ENCODE assay signal across 1 cellular context in genomic region chr4:176320340-176320975, GRCh38.
TF ChIP-seq lines count a peak whose summit lies in the region.

No MANE protein-coding gene starts in this region.

TF ChIP-seq in K562, 482 proteins besides CTCF, POLR2A, EP300 and RAD21 (continued from another document and continues in another):
- TF ChIP-seq ZBTB49 (CRISPR knock-in tag; IDR thresholded peaks at IDR 0.05; ENCODE audit: borderline replicate concordance) (no peak), TBL1XR1 (IDR thresholded peaks at IDR 0.05; ENCODE audit: low read length in 2 of 2) (no peak), TGIF2 (CRISPR knock-in tag; IDR thresholded peaks at IDR 0.05) (peak; percentile 75; the same call in 1 of the 2 replicates), ZBTB12 (CRISPR knock-in tag; IDR thresholded peaks at IDR 0.05) (no peak), ETV6 (IDR thresholded peaks at IDR 0.05; ENCODE audit: borderline replicate concordance in 1 of 2, low read depth in 2 of 2, low read length in 1 of 2) (no peak), ETV6 (CRISPR knock-in tag; IDR thresholded peaks at IDR 0.05; ENCODE audit: borderline replicate concordance) (0 out of 2 replicates have a peak, but pooled peaks have one; percentile 10), EGR1 (conservative IDR thresholded peaks at IDR 0.05) (peak; percentile 84), ZNF239 (CRISPR knock-in tag; IDR thresholded peaks at IDR 0.05) (no peak), GATAD2B (IDR thresholded peaks at IDR 0.05; ENCODE audit: borderline replicate concordance) (0 out of 2 replicates have a peak, but pooled peaks have one; percentile 45), ZKSCAN8 (CRISPR knock-in tag; IDR thresholded peaks at IDR 0.05) (peak; percentile 65; the same call in 1 of the 2 replicates), E4F1 (CRISPR knock-in tag; IDR thresholded peaks at IDR 0.05; ENCODE audit: borderline replicate concordance) (no peak), RCOR1 (IDR thresholded peaks at IDR 0.05; ENCODE audit: borderline replicate concordance in 1 of 2, low read depth in 2 of 2, low read length in 2 of 2) (no peak), CBX1 (IDR thresholded peaks at IDR 0.05; ENCODE audit: low read depth) (0 out of 2 replicates have a peak, but pooled peaks have one; percentile 55), ZBTB7A (IDR thresholded peaks at IDR 0.05; ENCODE audit: borderline replicate concordance, control insufficient read depth, low read depth, low read length) (peak; percentile 14; the same call in 1 of the 2 replicates), SAFB (IDR thresholded peaks at IDR 0.05; ENCODE audit: borderline replicate concordance, low read depth, low read length) (peak; percentile 93), POLR2G (IDR thresholded peaks at IDR 0.05; ENCODE audit: low read depth, low read length) (peak; percentile 78), CHD1 (IDR thresholded peaks at IDR 0.05; ENCODE audit: low read length) (peak; percentile 36), SRSF1 (IDR thresholded peaks at IDR 0.05; ENCODE audit: low read depth, low read length) (no peak), RBBP5 (IDR thresholded peaks at IDR 0.05; ENCODE audit: borderline replicate concordance, insufficient read depth, low read length, poor library complexity, severe bottlenecking) (peak; percentile 90), ATF3 (IDR thresholded peaks at IDR 0.05) (no peak), ATF3 (CRISPR knock-in tag; conservative IDR thresholded peaks at IDR 0.05) (no peak), EWSR1 (IDR thresholded peaks at IDR 0.05; ENCODE audit: borderline replicate concordance, low read depth, partially characterized antibody) (no peak), STAG1 (CRISPR knock-in tag; IDR thresholded peaks at IDR 0.05; ENCODE audit: borderline replicate concordance) (no peak; the same call in 1 of the 2 replicates), TEAD1 (CRISPR knock-in tag; IDR thresholded peaks at IDR 0.05) (0 out of 4 replicates have a peak, but pooled peaks of 1 of the 2 experiments have one; percentile 23), LCOR (CRISPR knock-in tag; IDR thresholded peaks at IDR 0.05) (0 out of 2 replicates have a peak, but pooled peaks have one; percentile 57), SNAPC5 (CRISPR knock-in tag; IDR thresholded peaks at IDR 0.05) (no peak), FUS (optimal IDR thresholded peaks at IDR 0.05; ENCODE audit: low read depth, low read length) (peak; percentile 10), CREM (IDR thresholded peaks at IDR 0.05; ENCODE audit: low read depth) (0 out of 2 replicates have a peak, but pooled peaks have one; percentile 30), HEY1 (CRISPR knock-in tag; IDR thresholded peaks at IDR 0.05; ENCODE audit: borderline replicate concordance) (no peak), AFF1 (IDR thresholded peaks at IDR 0.05; ENCODE audit: low read depth in 1 of 2, partially characterized antibody in 2 of 2) (peak in 1 of 2 experiments; percentile 29), UBTF (IDR thresholded peaks at IDR 0.05; ENCODE audit: borderline replicate concordance in 1 of 2, low read depth in 2 of 2, low read length in 2 of 2) (peak; percentile 24 to 52; a peak in 2 of 4 replicates), ETV5 (CRISPR knock-in tag; IDR thresholded peaks at IDR 0.05; ENCODE audit: low read depth) (no peak), RAD51 (IDR thresholded peaks at IDR 0.05; ENCODE audit: borderline replicate concordance, low read depth) (no peak), ZNF589 (CRISPR knock-in tag; IDR thresholded peaks at IDR 0.05; ENCODE audit: low read depth) (no peak), NCOA1 (IDR thresholded peaks at IDR 0.05; ENCODE audit: low read depth) (no peak), TAL1 (IDR thresholded peaks at IDR 0.05) (no peak), ZNF407 (IDR thresholded peaks at IDR 0.05; ENCODE audit: low read depth) (no peak)
